Comparison of ENCODE assay signal across 8 cellular contexts in the genomic region with DNA sequence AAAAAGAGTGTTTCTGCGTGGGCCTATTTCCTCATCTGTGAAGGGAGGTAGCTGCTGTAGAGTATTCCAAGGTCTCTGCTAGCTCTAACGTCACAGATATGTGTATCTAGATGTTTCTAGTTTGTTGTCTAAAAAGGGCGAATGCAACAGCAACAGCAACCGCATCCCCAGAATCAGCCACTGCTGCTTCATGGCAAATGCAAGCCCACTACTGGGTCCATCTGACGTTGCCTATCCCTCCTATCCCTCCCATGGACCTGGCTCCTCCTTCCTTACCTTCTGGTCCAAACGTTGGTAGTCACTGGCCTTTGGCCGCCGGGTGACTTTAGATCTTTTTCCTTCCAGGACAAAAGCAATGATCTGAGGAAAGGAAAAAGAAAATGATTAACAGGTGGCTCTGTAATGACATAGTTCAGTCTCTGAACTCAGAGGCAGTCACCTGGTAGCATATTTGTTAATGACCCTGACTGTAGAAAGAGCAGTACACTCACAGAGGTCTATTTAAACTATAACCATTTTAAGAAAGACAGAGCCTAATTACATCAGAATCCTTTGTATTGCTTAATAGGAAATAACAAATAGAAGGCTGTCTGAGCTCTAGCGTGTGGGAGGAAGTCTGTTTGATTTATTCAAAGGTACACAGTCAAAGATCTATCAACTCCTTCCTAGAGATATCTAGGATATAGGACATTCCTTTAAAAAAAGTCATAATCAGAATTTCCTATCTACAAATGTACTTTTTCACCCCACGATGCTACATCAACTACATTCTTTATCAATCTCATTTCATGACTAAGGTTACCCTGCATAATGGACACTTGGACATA. TPM values are rescaled to one million over a fixed set of nuclear protein-coding genes. Genes with fewer than 3 reads are reported as not detected.
DNase-seq lines count a peak whose midpoint lies in the region; ATAC-seq, FAIRE-seq and TF ChIP-seq lines count a peak whose summit lies in the region.

No MANE protein-coding gene starts in this region.

- no peak for FAIRE-seq in pancreas (lab: Jason Lieb, UNC)

- H3K36me3 ChIP-seq in OCI-LY1 (ENCODE audit: insufficient read depth, low read length) = peaks cover 72% of the 10 kb centered on the region
- H3K36me3 ChIP-seq in endocrine pancreas (ENCODE audit: control insufficient read depth, insufficient read depth, low read length) = peaks cover 5% of the 10 kb centered on the region
- H3K36me3 ChIP-seq in pancreas = peaks cover 3 to 46% (median 17%) of the 10 kb centered on the region in 3 donors

- peaks cover 27% of the 10 kb centered on the region for H3K4me1 ChIP-seq in OCI-LY1 (ENCODE audit: insufficient read depth, low read length, severe bottlenecking)
- peaks cover 5% of the 10 kb centered on the region for H3K4me1 ChIP-seq in endocrine pancreas (ENCODE audit: control insufficient read depth, insufficient read depth, low read length)
- H3K4me1 ChIP-seq in pancreas = peaks cover 14 to 25% (median 20%) of the 10 kb centered on the region in 3 donors

- peak; percentile 17 for DNase-seq in EL
- peak in 1 of 6 donors; percentile 46 for DNase-seq in pancreas
- no peak for DNase-seq in amniotic stem cell (lab: John Stamatoyannopoulos, UW)
- no peak for DNase-seq in activated CD4-positive, CD25-positive, alpha-beta regulatory T cell treated with anti-CD3 and anti-CD28 coated beads, Interleukin-2, amount 50 U/mL, for 72 hours
- DNase-seq in sciatic nerve (ENCODE audit: low spot score) = no peak

- H3K4me3 ChIP-seq in OCI-LY1 (ENCODE audit: low read depth, low read length, poor library complexity, severe bottlenecking) (peak overlapping the region; percentile 75), endocrine pancreas (ENCODE audit: control insufficient read depth, insufficient read depth, low read length) (peak overlapping the region; percentile 89), pancreas (peak overlapping the region in 3 of 4 donors; percentile 2 to 71 (median 49))

- no peaks in the 10 kb centered on the region for H4K20me1 ChIP-seq in OCI-LY1 (ENCODE audit: insufficient read depth, low read length)

- H3K4me2 ChIP-seq in OCI-LY1 (ENCODE audit: low read length) = peak overlapping the region; percentile 97

- WGBS in pancreas, 2 donors = 15 to 23% methylated on average over 10 of the region's 10 CpGs

- intact Hi-C loops in pancreas (cut with DNase I) (no loop called here), sciatic nerve (cut with DNase I) (no loop called here)

- H3K9me3 ChIP-seq in OCI-LY1 (ENCODE audit: low read length) = no peaks in the 10 kb centered on the region
- H3K9me3 ChIP-seq in endocrine pancreas (ENCODE audit: control insufficient read depth, low read length) = no peaks in the 10 kb centered on the region
- no peaks in the 10 kb centered on the region for H3K9me3 ChIP-seq in pancreas

- no peak overlapping the region for H2AFZ ChIP-seq in OCI-LY1 (ENCODE audit: low read length)

- H3K27ac ChIP-seq in OCI-LY1 (ENCODE audit: low read depth, low read length, poor library complexity, severe bottlenecking) (no peak overlapping the region), pancreas (peak overlapping the region; percentile 4 to 42 (median 27))

- H3K9ac ChIP-seq in OCI-LY1 (ENCODE audit: low read length) = peak overlapping the region; percentile 98; the same call in 1 of the 2 replicates
- H3K9ac ChIP-seq in endocrine pancreas (ENCODE audit: control insufficient read depth, insufficient read depth, low read length) = no peak overlapping the region

- TF ChIP-seq CTCF in OCI-LY1 (IDR thresholded peaks at IDR 0.05; ENCODE audit: low read length) (no peak), pancreas (IDR thresholded peaks at IDR 0.05) (no peak)

- no peaks in the 10 kb centered on the region for H3F3A ChIP-seq in OCI-LY1 (ENCODE audit: insufficient read depth, low read length)

- H3K79me2 ChIP-seq in OCI-LY1 (ENCODE audit: insufficient read depth, low read length) = peaks cover 28% of the 10 kb centered on the region

- ATAC-seq in pancreas = peak; percentile 6 to 31 (median 23)
- ATAC-seq in HG03442 (IDR thresholded peaks at IDR 0.05; ENCODE audit: unreplicated experiment) = no peak
- ATAC-seq in sciatic nerve = no peak

- H3K27me3 ChIP-seq in OCI-LY1 (ENCODE audit: insufficient read depth, low read length) = no peaks in the 10 kb centered on the region
- no peaks in the 10 kb centered on the region for H3K27me3 ChIP-seq in endocrine pancreas (ENCODE audit: control insufficient read depth, insufficient read depth, low read length)
- no peaks in the 10 kb centered on the region for H3K27me3 ChIP-seq in pancreas

- H3K9me2 ChIP-seq in OCI-LY1 (ENCODE audit: low read depth, low read length) = no peaks in the 10 kb centered on the region

RNA-seq across cellular contexts. Expression of a gene that starts 2.9 kb away (rescaled TPM):
- total RNA-seq in pancreas (10 to 100 TPM; 33.1 to 74.7 (median 43.1) TPM), sciatic nerve (109 TPM)
- 10 to 100 TPM; 17.7 to 33.7 TPM for polyA plus RNA-seq in pancreas

RNA-seq across cellular contexts. Expression of a gene that starts 29.5 kb away (rescaled TPM):
- total RNA-seq in pancreas (10 to 100 TPM; 24.9 to 48.3 (median 35.0) TPM), sciatic nerve (42.8 TPM)
- 10 to 100 TPM; 20.7 to 22.1 TPM for polyA plus RNA-seq in pancreas

RNA-seq across cellular contexts. Expression of a gene that starts 29.7 kb away (rescaled TPM):
- total RNA-seq in pancreas (10 to 100 TPM in 1 of 6 donors, 1 to 10 TPM in 5; 3.9 to 10.5 (median 6.6) TPM), sciatic nerve (29.6 TPM)
- 10 to 100 TPM; 21.1 to 22.9 TPM for polyA plus RNA-seq in pancreas

Comparison
In these comparisons a context has a peak if more than half of its experiments do, and no peak if none do; other contexts are left out.
1. ATAC-seq: peak in pancreas (4 of 4); none in HG03442 (single experiment) and sciatic nerve (single experiment).
2. Peak in every context shown above with its lines, with median percentiles within 50 percentile points of each other: H3K4me3 ChIP-seq.